In the genomic region with DNA sequence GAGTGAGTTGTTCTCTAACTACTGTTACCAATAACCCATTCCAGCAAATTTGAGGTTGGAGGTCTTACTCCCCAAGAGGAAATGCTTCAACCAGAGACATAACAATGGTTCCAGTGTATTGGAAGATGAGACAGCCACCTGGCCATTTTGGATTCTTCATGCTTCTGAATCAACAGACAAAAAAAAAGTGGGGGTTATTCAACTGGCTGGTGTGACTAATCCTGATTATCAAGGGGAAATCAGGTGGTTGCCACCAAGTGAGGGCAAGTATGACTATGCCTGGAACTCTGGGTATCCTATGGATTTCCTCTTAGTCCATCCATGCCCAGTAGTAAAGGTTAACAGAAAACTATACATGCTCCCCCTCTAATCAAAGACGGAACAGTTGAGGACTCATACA, we compare ENCODE assay signal across 35 cellular contexts.
"Had no signal": no experiment of that assay in that cellular context is flagged by ENCODE, and none has a peak within 500 bp of the region (broad histone marks: within the 10 kb centered on the region; RNA-seq: fewer than 3 reads in every experiment).

No MANE protein-coding gene starts in this region.

- H3K27me3 Mint-ChIP-seq: activated naive CD4-positive, alpha-beta T cell treated with anti-CD3 and anti-CD28 coated beads, Interleukin-2, amount 50 U/mL, for 24 hours; activated naive CD8-positive, alpha-beta T cell treated with anti-CD3 and anti-CD28 coated beads for 36 hours had no signal

- H3K36me3 ChIP-seq: adrenal gland, cardiac muscle cell, colonic mucosa, esophagus muscularis mucosa, gastroesophageal sphincter had no signal

- ATAC-seq: activated CD8-positive, alpha-beta memory T cell treated with anti-CD3 and anti-CD28 coated beads, Interleukin-2, amount 10 ng/mL, durations not matched to agents 7 days and 5 days; activated CD8-positive, alpha-beta T cell treated with anti-CD3 and anti-CD28 coated beads, Interleukin-2, amount 10 ng/mL, durations not matched to agents 7 days and 5 days; activated naive CD8-positive, alpha-beta T cell treated with anti-CD3 and anti-CD28 coated beads, Interleukin-2, amount 50 U/mL, for 24 hours; body of pancreas; gastroesophageal sphincter; heart right ventricle had no signal

- DNase-seq: activated CD4-positive, alpha-beta memory T cell treated with anti-CD3 and anti-CD28 coated beads for 36 hours; activated CD4-positive, alpha-beta T cell treated with anti-CD3 and anti-CD28 coated beads for 1 hour; activated CD4-positive, alpha-beta T cell treated with anti-CD3 and anti-CD28 coated beads for 4 hours; activated CD4-positive, alpha-beta T cell treated with anti-CD3 and anti-CD28 coated beads, Interleukin-2, amount 50 U/mL, for 1 hour; activated CD4-positive, CD25-positive, alpha-beta regulatory T cell; activated CD8-positive, alpha-beta memory T cell treated with anti-CD3 and anti-CD28 coated beads, Interleukin-2, amount 10 ng/mL, durations not matched to agents 7 days and 5 days; activated CD8-positive, alpha-beta memory T cell treated with anti-CD3 and anti-CD28 coated beads, Interleukin-2, amount 50 U/mL, for 4 hours; activated CD8-positive, alpha-beta T cell treated with anti-CD3 and anti-CD28 coated beads, Interleukin-2, amount 10 ng/mL, durations not matched to agents 7 days and 5 days; activated effector memory CD4-positive, alpha-beta T cell treated with anti-CD3 and anti-CD28 coated beads, Interleukin-2, amount 50 U/mL, for 16 hours; activated naive CD4-positive, alpha-beta T cell treated with anti-CD3 and anti-CD28 coated beads for 36 hours; activated naive CD8-positive, alpha-beta T cell treated with anti-CD3 and anti-CD28 coated beads for 36 hours; activated naive CD8-positive, alpha-beta T cell treated with anti-CD3 and anti-CD28 coated beads, Interleukin-2, amount 50 U/mL, for 24 hours; activated T-cell treated with anti-CD3 and anti-CD28 coated beads, Interleukin-2, amount 50 U/mL, for 1 hour; activated T-cell treated with anti-CD3 and anti-CD28 coated beads, Interleukin-2, amount 50 U/mL, for 48 hours; adrenal gland; amygdala; aorta; body of pancreas; central memory CD4-positive, alpha-beta T cell; cerebellar nuclear complex; colonic mucosa; effector CD8-positive, alpha-beta T cell; erythroblast; foreskin melanocyte; heart right ventricle; T-helper 2 cell had no signal

- H3K4me2 ChIP-seq: hepatocyte had no signal

- H3K9me3 ChIP-seq: adrenal gland, body of pancreas, colonic mucosa, esophagus muscularis mucosa, gastroesophageal sphincter, heart right ventricle had no signal

- H3K27ac ChIP-seq: adrenal gland, body of pancreas, cardiac muscle cell, colonic mucosa, esophagus muscularis mucosa, gastroesophageal sphincter, heart right ventricle, hepatocyte had no signal

- H3K4me3 Mint-ChIP-seq: activated CD4-positive, alpha-beta memory T cell treated with anti-CD3 and anti-CD28 coated beads for 36 hours; activated CD8-positive, alpha-beta memory T cell treated with anti-CD3 and anti-CD28 coated beads, Interleukin-2, amount 10 ng/mL, durations not matched to agents 7 days and 5 days; activated CD8-positive, alpha-beta T cell treated with anti-CD3 and anti-CD28 coated beads, Interleukin-2, amount 10 ng/mL, durations not matched to agents 7 days and 5 days; activated naive CD4-positive, alpha-beta T cell treated with anti-CD3 and anti-CD28 coated beads for 36 hours; activated naive CD4-positive, alpha-beta T cell treated with anti-CD3 and anti-CD28 coated beads, Interleukin-2, amount 50 U/mL, for 24 hours; activated naive CD8-positive, alpha-beta T cell treated with anti-CD3 and anti-CD28 coated beads for 36 hours; activated naive CD8-positive, alpha-beta T cell treated with anti-CD3 and anti-CD28 coated beads, Interleukin-2, amount 50 U/mL, for 24 hours; activated T-helper 1 cell treated with anti-CD3 and anti-CD28 coated beads, Interleukin-12 subunit alpha, Interleukin-12 subunit beta, Interleukin-2, Interleukin-4 antibody, amounts not matched to agents 30 ng/mL and 10 ng/mL and 1 ng/mL, durations not matched to agents 14 hours and 24 hours and 36 hours had no signal

- H3K36me3 Mint-ChIP-seq: activated CD4-positive, alpha-beta memory T cell treated with anti-CD3 and anti-CD28 coated beads for 36 hours; activated CD8-positive, alpha-beta memory T cell treated with anti-CD3 and anti-CD28 coated beads, Interleukin-2, amount 10 ng/mL, durations not matched to agents 7 days and 5 days; activated naive CD4-positive, alpha-beta T cell treated with anti-CD3 and anti-CD28 coated beads, Interleukin-2, amount 50 U/mL, for 24 hours; activated naive CD8-positive, alpha-beta T cell treated with anti-CD3 and anti-CD28 coated beads for 36 hours had no signal

- H3K4me3 ChIP-seq: adrenal gland, body of pancreas, cardiac muscle cell, colonic mucosa, esophagus muscularis mucosa, gastroesophageal sphincter, heart right ventricle, hepatocyte had no signal

- H3K4me1 ChIP-seq: adrenal gland, body of pancreas, colonic mucosa, esophagus muscularis mucosa, gastroesophageal sphincter, heart right ventricle had no signal

- H2AFZ ChIP-seq: hepatocyte had no signal

- FAIRE-seq: endometrium, endothelial cell of umbilical vein had no signal

- H3K4me1 Mint-ChIP-seq: activated CD8-positive, alpha-beta memory T cell treated with anti-CD3 and anti-CD28 coated beads, Interleukin-2, amount 10 ng/mL, durations not matched to agents 7 days and 5 days; activated naive CD4-positive, alpha-beta T cell treated with anti-CD3 and anti-CD28 coated beads, Interleukin-2, amount 50 U/mL, for 24 hours; activated naive CD8-positive, alpha-beta T cell treated with anti-CD3 and anti-CD28 coated beads for 36 hours; activated naive CD8-positive, alpha-beta T cell treated with anti-CD3 and anti-CD28 coated beads, Interleukin-2, amount 50 U/mL, for 24 hours had no signal

- H3K27ac Mint-ChIP-seq: activated CD4-positive, alpha-beta memory T cell treated with anti-CD3 and anti-CD28 coated beads for 36 hours; activated CD8-positive, alpha-beta memory T cell treated with anti-CD3 and anti-CD28 coated beads, Interleukin-2, amount 10 ng/mL, durations not matched to agents 7 days and 5 days; activated CD8-positive, alpha-beta T cell treated with anti-CD3 and anti-CD28 coated beads, Interleukin-2, amount 10 ng/mL, durations not matched to agents 7 days and 5 days; activated naive CD4-positive, alpha-beta T cell treated with anti-CD3 and anti-CD28 coated beads for 36 hours; activated naive CD4-positive, alpha-beta T cell treated with anti-CD3 and anti-CD28 coated beads, Interleukin-2, amount 50 U/mL, for 24 hours; activated naive CD8-positive, alpha-beta T cell treated with anti-CD3 and anti-CD28 coated beads for 36 hours; activated naive CD8-positive, alpha-beta T cell treated with anti-CD3 and anti-CD28 coated beads, Interleukin-2, amount 50 U/mL, for 24 hours; activated T-helper 1 cell treated with anti-CD3 and anti-CD28 coated beads, Interleukin-12 subunit alpha, Interleukin-12 subunit beta, Interleukin-2, Interleukin-4 antibody, amounts not matched to agents 30 ng/mL and 10 ng/mL and 1 ng/mL, durations not matched to agents 14 hours and 24 hours and 36 hours; activated T-helper 2 cell treated with anti-CD3 and anti-CD28 coated beads, Interferon-gamma antibody, Interleukin-2, Interleukin-4, amounts not matched to agents 10 μg/mL and 5 μg/mL and 100 μg/mL, durations not matched to agents 14 hours and 24 hours and 36 hours had no signal

- H3K9me3 Mint-ChIP-seq: activated CD4-positive, alpha-beta memory T cell treated with anti-CD3 and anti-CD28 coated beads for 36 hours; activated naive CD4-positive, alpha-beta T cell treated with anti-CD3 and anti-CD28 coated beads for 36 hours; activated naive CD8-positive, alpha-beta T cell treated with anti-CD3 and anti-CD28 coated beads for 36 hours; activated naive CD8-positive, alpha-beta T cell treated with anti-CD3 and anti-CD28 coated beads, Interleukin-2, amount 50 U/mL, for 24 hours; activated T-helper 1 cell treated with anti-CD3 and anti-CD28 coated beads, Interleukin-12 subunit alpha, Interleukin-12 subunit beta, Interleukin-2, Interleukin-4 antibody, amounts not matched to agents 30 ng/mL and 10 ng/mL and 1 ng/mL, durations not matched to agents 14 hours and 24 hours and 36 hours; activated T-helper 2 cell treated with anti-CD3 and anti-CD28 coated beads, Interferon-gamma antibody, Interleukin-2, Interleukin-4, amounts not matched to agents 10 μg/mL and 5 μg/mL and 100 μg/mL, durations not matched to agents 14 hours and 24 hours and 36 hours had no signal

- H3K27me3 ChIP-seq: adrenal gland, body of pancreas, cardiac muscle cell, colonic mucosa, esophagus muscularis mucosa, gastroesophageal sphincter, heart right ventricle, hepatocyte had no signal

- H3K79me2 ChIP-seq: hepatocyte had no signal
